8 cellular contexts compared by ENCODE assay signal in the genomic region with DNA sequence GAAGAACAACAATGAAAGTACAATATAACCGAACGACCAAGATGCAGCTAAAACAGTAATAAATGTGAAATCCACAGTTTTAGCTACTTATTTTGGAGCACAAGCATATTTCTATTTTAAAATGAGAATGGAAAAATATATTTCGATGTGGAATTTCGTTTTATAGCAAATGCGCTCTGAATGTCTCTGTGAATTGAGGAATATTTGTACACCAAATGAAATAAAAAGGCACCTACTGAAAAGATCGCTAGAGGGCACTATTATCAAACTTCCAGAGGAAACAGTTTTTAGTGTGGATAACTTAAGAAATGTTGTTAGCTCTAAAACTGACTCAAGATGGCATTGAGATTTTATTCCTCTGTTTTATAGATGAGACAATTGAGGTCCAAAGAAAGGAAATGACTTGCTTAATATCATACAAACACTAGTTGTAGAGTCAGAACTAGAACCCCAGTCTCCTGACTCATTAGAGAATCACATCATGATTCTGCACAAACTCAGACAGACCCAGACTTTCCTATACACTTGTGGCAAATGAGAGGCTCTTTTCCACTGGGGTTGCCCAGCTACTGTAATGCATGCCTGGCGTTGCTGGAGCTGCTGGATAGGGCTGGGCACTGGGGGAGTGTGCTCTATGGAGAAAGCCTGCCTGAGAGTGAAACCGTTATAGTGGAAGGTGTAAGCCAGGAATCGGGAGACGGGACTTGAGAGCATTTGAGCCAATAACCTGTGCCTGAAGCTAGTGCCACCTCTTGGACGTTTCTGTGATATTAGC. TPM values are rescaled to one million over a fixed set of nuclear protein-coding genes. Genes with fewer than 3 reads are reported as not detected.
A peak's percentile ranks its signal among the peaks of the same experiment; 100 is the strongest.
DNase-seq lines count a peak whose midpoint lies in the region; ATAC-seq and TF ChIP-seq lines count a peak whose summit lies in the region.

No MANE protein-coding gene starts in this region.

- intact Hi-C loops in posterior vena cava (cut with DNase I) = loop anchor here in 1 of 2 donors (10.0 kb wide), 1 partner anchor 162 kb away; no protein-coding TSS in a partner anchor

- H3K36me3 Mint-ChIP-seq in activated T-cell treated with anti-CD3 and anti-CD28 coated beads, Interleukin-2, amount 50 U/mL, for 72 hours (ENCODE audit: insufficient read depth in 2 of 2) = peaks cover 0 to 3% of the 10 kb centered on the region in 2 donors
- peaks cover 4% of the 10 kb centered on the region for H3K36me3 Mint-ChIP-seq in progenitor cell of endocrine pancreas (ENCODE audit: insufficient read depth)

- peaks cover 29% of the 10 kb centered on the region for H3K4me1 Mint-ChIP-seq in activated T-cell treated with anti-CD3 and anti-CD28 coated beads, Interleukin-2, amount 50 U/mL, for 72 hours (ENCODE audit: low read depth)
- H3K4me1 Mint-ChIP-seq in progenitor cell of endocrine pancreas (ENCODE audit: low read depth) = peaks cover 18% of the 10 kb centered on the region

- peak; percentile 47 for DNase-seq in COR-L47 (lab: John Stamatoyannopoulos, UW)
- DNase-seq in HCEC 1CT = peak; percentile 56
- DNase-seq in NCI-H510A treated with DMSO at 0.1 percent for 48 hours (lab: John Stamatoyannopoulos, UW) = peak; percentile 98
- peak; percentile 57 to 59 for DNase-seq in activated T-cell treated with anti-CD3 and anti-CD28 coated beads, Interleukin-2, amount 50 U/mL, for 72 hours
- peak; percentile 75 for DNase-seq in globus pallidus (ENCODE audit: low spot score)
- DNase-seq in progenitor cell of endocrine pancreas (ENCODE audit: low spot score, unreplicated experiment) = no peak
- DNase-seq in posterior vena cava (ENCODE audit: low spot score) = no peak

- no peaks in the 10 kb centered on the region for H3K9me3 Mint-ChIP-seq in activated T-cell treated with anti-CD3 and anti-CD28 coated beads, Interleukin-2, amount 50 U/mL, for 72 hours
- H3K9me3 Mint-ChIP-seq in progenitor cell of endocrine pancreas (ENCODE audit: low read depth) = peaks cover 3% of the 10 kb centered on the region

- peak; percentile 97 to 98 for ATAC-seq in activated T-cell treated with anti-CD3 and anti-CD28 coated beads, Interleukin-2, amount 50 U/mL, for 72 hours (replicated peaks in 1 of 2)
- ATAC-seq in HG03108 (IDR thresholded peaks at IDR 0.05; ENCODE audit: unreplicated experiment) = no peak

- TF ChIP-seq CTCF in progenitor cell of endocrine pancreas (IDR thresholded peaks at IDR 0.05; ENCODE audit: unreplicated experiment) = peak; percentile 80

- H3K27ac Mint-ChIP-seq in activated T-cell treated with anti-CD3 and anti-CD28 coated beads, Interleukin-2, amount 50 U/mL, for 72 hours = peak overlapping the region; percentile 57
- no peak overlapping the region for H3K27ac Mint-ChIP-seq in progenitor cell of endocrine pancreas

- H3K27me3 Mint-ChIP-seq in activated T-cell treated with anti-CD3 and anti-CD28 coated beads, Interleukin-2, amount 50 U/mL, for 72 hours (ENCODE audit: low read depth) = peaks cover 12% of the 10 kb centered on the region
- H3K27me3 Mint-ChIP-seq in progenitor cell of endocrine pancreas = peaks cover 11% of the 10 kb centered on the region

- peak overlapping the region in 1 of 2 donors; percentile 40 for H3K4me3 Mint-ChIP-seq in activated T-cell treated with anti-CD3 and anti-CD28 coated beads, Interleukin-2, amount 50 U/mL, for 72 hours
- H3K4me3 Mint-ChIP-seq in progenitor cell of endocrine pancreas (ENCODE audit: low read depth) = no peak overlapping the region

RNA-seq across cellular contexts. Expression of gene GCLC, which starts 51.9 kb away (rescaled TPM):
- 10 to 100 TPM; 22.9 to 30.8 TPM for total RNA-seq in activated T-cell treated with anti-CD3 and anti-CD28 coated beads, Interleukin-2, amount 50 U/mL, for 72 hours
- total RNA-seq in progenitor cell of endocrine pancreas (34.2 and 49.5 TPM in 2 replicates), posterior vena cava (10 to 100 TPM; 21.8 to 22.8 TPM)

Comparison
In these comparisons a context has a peak if more than half of its experiments do, and no peak if none do; other contexts are left out.
1. DNase-seq: peak in COR-L47 (single experiment), HCEC 1CT (single experiment), NCI-H510A treated with DMSO at 0.1 percent for 48 hours (single experiment), activated T-cell treated with anti-CD3 and anti-CD28 coated beads, Interleukin-2, amount 50 U/mL, for 72 hours (2 of 2) and globus pallidus (single experiment); none in progenitor cell of endocrine pancreas (single experiment) and posterior vena cava (single experiment).